Comparison of ENCODE assay signal across 8 cellular contexts in the genomic region with DNA sequence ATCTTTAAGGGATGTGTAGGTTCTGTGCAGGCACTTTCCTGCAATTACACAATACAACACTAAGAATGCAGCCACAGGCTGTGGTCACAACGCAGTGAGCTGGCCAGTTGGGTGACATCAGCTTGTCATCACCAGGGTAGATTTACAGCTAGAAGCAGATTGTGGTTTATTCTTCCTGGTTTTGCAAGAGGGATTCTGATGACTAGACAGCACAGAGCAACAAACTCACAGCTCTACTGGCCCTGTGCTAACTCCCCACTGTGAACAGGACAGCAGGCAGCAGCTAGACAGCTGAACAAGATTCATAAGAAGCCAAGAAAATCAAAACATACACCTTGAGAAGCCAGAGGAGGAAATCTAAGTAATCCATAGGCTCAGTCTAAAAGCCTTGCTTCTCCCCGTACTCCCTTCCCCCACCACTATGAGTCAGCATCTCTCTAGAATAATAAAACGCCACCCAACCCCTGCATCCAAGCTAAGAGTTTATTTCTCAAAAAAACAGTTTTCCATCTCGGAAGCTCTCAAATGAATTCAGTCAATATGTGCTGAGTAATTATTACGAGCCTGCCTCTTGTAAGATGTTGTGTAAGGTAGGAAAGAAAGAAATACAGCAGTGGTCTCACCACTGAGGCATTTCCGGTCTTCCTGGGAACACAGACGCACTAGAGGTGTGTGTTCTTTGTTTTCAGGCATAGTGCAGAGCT.
A peak's percentile ranks its signal among the peaks of the same experiment; 100 is the strongest.
DNase-seq lines count a peak whose midpoint lies in the region; ATAC-seq, FAIRE-seq and TF ChIP-seq lines count a peak whose summit lies in the region.

No MANE protein-coding gene starts in this region.

- intact Hi-C loops in kidney (cut with DNase I) = no loop called here

- H3K9me3 ChIP-seq in kidney (ENCODE audit: control insufficient read depth in 1 of 2, low read length in 2 of 2) = no peaks in the 10 kb centered on the region

- peak; percentile 9 for DNase-seq in stimulated activated CD4-positive, alpha-beta T cell treated with anti-CD3 and anti-CD28 coated beads, Interleukin-15, amount 100 ng/mL, for 24 hours
- no peak for DNase-seq in stimulated activated CD4-positive, alpha-beta T cell treated with anti-CD3 and anti-CD28 coated beads, Interleukin-4, amount 100 ng/mL, for 1 hour
- peak; percentile 100 for DNase-seq in RCC 7860 (ENCODE audit: low spot score)
- DNase-seq in cardiac fibroblast (ENCODE audit: low read depth in 2 of 2) = peak; percentile 99 to 100
- DNase-seq in kidney = peak; percentile 81
- peak; percentile 19 to 49 for DNase-seq in stimulated activated CD8-positive, alpha-beta memory T cell treated with anti-CD3 and anti-CD28 coated beads, Interleukin-7, amount 100 ng/mL, for 48 hours (ENCODE audit: extremely low read depth in 1 of 2, low read depth in 1 of 2)
- DNase-seq in cerebellar nuclear complex (lab: John Stamatoyannopoulos, UW) = no peak

- H3K9ac ChIP-seq in kidney (ENCODE audit: low read length in 2 of 2) = no peak overlapping the region

- FAIRE-seq in RCC 7860 (lab: Jason Lieb, UNC) (peak; percentile 99), kidney (lab: Jason Lieb, UNC) (no peak)

- no peaks in the 10 kb centered on the region for H3K36me3 ChIP-seq in kidney (ENCODE audit: control insufficient read depth in 1 of 2, insufficient read depth in 2 of 2, low read length in 2 of 2)

- H3K4me3 ChIP-seq in cardiac fibroblast (replicated peaks in 1 of 2; ENCODE audit: low read depth in 2 of 2, low read length in 2 of 2) = peak overlapping the region in 1 of 2 donors; percentile 16
- no peak overlapping the region for H3K4me3 ChIP-seq in kidney (ENCODE audit: low read length in 2 of 2)

- no peak for TF ChIP-seq CTCF in cardiac fibroblast (IDR thresholded peaks at IDR 0.05; ENCODE audit: low read depth, low read length)
- TF ChIP-seq CTCF in kidney (IDR thresholded peaks at IDR 0.05; ENCODE audit: borderline replicate concordance, extremely low read depth, insufficient read depth) = no peak

- peaks cover 0 to 6% of the 10 kb centered on the region in 2 donors for H3K4me1 ChIP-seq in kidney (ENCODE audit: control insufficient read depth in 1 of 2, insufficient read depth in 1 of 2, low read depth in 1 of 2, low read length in 2 of 2)

- ATAC-seq in HG03064 (IDR thresholded peaks at IDR 0.05; ENCODE audit: low read depth, unreplicated experiment) = peak; percentile 71

- H3K27ac ChIP-seq in kidney (ENCODE audit: low read depth in 2 of 2, low read length in 2 of 2) = peak overlapping the region in 1 of 2 donors; percentile 7

Comparison
In these comparisons a context has a peak if more than half of its experiments do, and no peak if none do; other contexts are left out.
1. DNase-seq: peak in stimulated activated CD4-positive, alpha-beta T cell treated with anti-CD3 and anti-CD28 coated beads, Interleukin-15, amount 100 ng/mL, for 24 hours (single experiment), RCC 7860 (single experiment), cardiac fibroblast (2 of 2), kidney (single experiment) and stimulated activated CD8-positive, alpha-beta memory T cell treated with anti-CD3 and anti-CD28 coated beads, Interleukin-7, amount 100 ng/mL, for 48 hours (2 of 2); none in stimulated activated CD4-positive, alpha-beta T cell treated with anti-CD3 and anti-CD28 coated beads, Interleukin-4, amount 100 ng/mL, for 1 hour (single experiment) and cerebellar nuclear complex (0 of 2).